ENCODE assay signal across 8 cellular contexts in genomic region chr12:62933220-62933870, GRCh38. TPM values are rescaled to one million over a fixed set of nuclear protein-coding genes. Genes with fewer than 3 reads are reported as not detected.
DNase-seq lines count a peak whose midpoint lies in the region; ATAC-seq and TF ChIP-seq lines count a peak whose summit lies in the region.

No MANE protein-coding gene starts in this region.

- H3K4me3 ChIP-seq in AG04450 (ENCODE audit: low read depth, low read length) (peak overlapping the region; percentile 65), fibroblast of the aortic adventitia (ENCODE audit: low read depth, low read length) (peak overlapping the region; percentile 71)

- CTCF ChIA-PET in AG04450 (lab: Charles Lee), result interaction anchor here (1.3 to 2.2 kb wide), 4 partner anchors 11 to 120 kb away, joined by 3 to 11 read pairs (median 5); no protein-coding TSS in a partner anchor
- CTCF ChIA-PET in HEK293T (lab: Yijun Ruan, JAX), result interaction anchor here (0.6 to 1.4 kb wide), 2 partner anchors 11 to 334 kb away, joined by 3 to 4 read pairs; no protein-coding TSS in a partner anchor

- POLR2A ChIA-PET in AG04450 (lab: Yijun Ruan, JAX), result no interaction called here
- POLR2A ChIA-PET in HEK293T (lab: Yijun Ruan, JAX), result interaction anchor here (0.7 to 1.6 kb wide), 8 partner anchors 11 to 135 kb away, joined by 3 to 6 read pairs (median 4); no protein-coding TSS in a partner anchor
- POLR2A ChIA-PET in naive thymus-derived CD8-positive, alpha-beta T cell (lab: Charles Lee), result no interaction called here

- peaks cover 25 to 66% (median 40%) of the 10 kb centered on the region in 5 donors for H3K27me3 Mint-ChIP-seq in naive thymus-derived CD8-positive, alpha-beta T cell

- DNase-seq in AG04450 (ENCODE audit: low read depth, low spot score) (no peak), HEK293T (ENCODE audit: extremely low spot score) (peak; percentile 50), SW480 (ENCODE audit: low spot score) (peak; percentile 59), fibroblast of the aortic adventitia (ENCODE audit: low read depth) (no peak)
- DNase-seq in naive thymus-derived CD8-positive, alpha-beta T cell, result no peak
- DNase-seq in activated CD8-positive, alpha-beta memory T cell treated with anti-CD3 and anti-CD28 coated beads, Interleukin-2, amount 50 U/mL, for 4 hours, result no peak

- TF ChIP-seq POLR2A in GM18505 (IDR thresholded peaks at IDR 0.05; ENCODE audit: borderline replicate concordance, extremely low read depth, insufficient read depth, insufficient read length), result no peak

- H3K36me3 Mint-ChIP-seq in naive thymus-derived CD8-positive, alpha-beta T cell, result peaks cover 0 to 4% (median 0%) of the 10 kb centered on the region in 3 donors

- H3K27me3 ChIP-seq in AG04450 (ENCODE audit: control insufficient read depth, insufficient read depth, low read length), result peaks cover 26% of the 10 kb centered on the region

- no peak overlapping the region for H3K27ac ChIP-seq in AG04450 (ENCODE audit: low read depth, low read length)

- no peaks in the 10 kb centered on the region; the same call in 1 of the 2 replicates for H3K9me3 ChIP-seq in AG04450 (ENCODE audit: control insufficient read depth, insufficient read depth, low read length)

- peak overlapping the region; percentile 61 to 91 (median 84) for H3K4me3 Mint-ChIP-seq in naive thymus-derived CD8-positive, alpha-beta T cell

- peaks cover 0 to 2% (median 0%) of the 10 kb centered on the region in 9 donors for H3K9me3 Mint-ChIP-seq in naive thymus-derived CD8-positive, alpha-beta T cell

- no peak overlapping the region for H3K27ac Mint-ChIP-seq in naive thymus-derived CD8-positive, alpha-beta T cell

- TF ChIP-seq CTCF in AG04450 (IDR thresholded peaks at IDR 0.05; ENCODE audit: low read depth, low read length) (no peak), fibroblast of the aortic adventitia (IDR thresholded peaks at IDR 0.05; ENCODE audit: insufficient read depth, low read length) (no peak)

- H3K4me1 Mint-ChIP-seq in naive thymus-derived CD8-positive, alpha-beta T cell, result peaks cover 9 to 18% (median 13%) of the 10 kb centered on the region in 4 donors

- no peak for ATAC-seq in naive thymus-derived CD8-positive, alpha-beta T cell
- ATAC-seq in GM18505 (IDR thresholded peaks at IDR 0.05; ENCODE audit: unreplicated experiment), result no peak
- ATAC-seq in HG03108 (IDR thresholded peaks at IDR 0.05; ENCODE audit: unreplicated experiment), result no peak

TF ChIP-seq in HEK293T, 16 proteins besides CTCF, POLR2A, EP300 and RAD21:
- TF ChIP-seq FOXM1 (IDR thresholded peaks at IDR 0.05; ENCODE audit: borderline replicate concordance) (no peak), FOXK2 (IDR thresholded peaks at IDR 0.05) (no peak), SP1 (IDR thresholded peaks at IDR 0.05) (no peak), LEF1 (IDR thresholded peaks at IDR 0.05; ENCODE audit: borderline replicate concordance) (no peak), CTBP1 (IDR thresholded peaks at IDR 0.05; ENCODE audit: borderline replicate concordance) (no peak), SUZ12 (IDR thresholded peaks at IDR 0.05) (no peak), HDGF (IDR thresholded peaks at IDR 0.05; ENCODE audit: borderline replicate concordance) (no peak), ARNT (IDR thresholded peaks at IDR 0.05) (no peak), FOXA1 (IDR thresholded peaks at IDR 0.05) (no peak), L3MBTL2 (conservative IDR thresholded peaks at IDR 0.05) (no peak), ELF4 (IDR thresholded peaks at IDR 0.05) (no peak), BHLHE40 (IDR thresholded peaks at IDR 0.05; ENCODE audit: borderline replicate concordance) (no peak), TARDBP (IDR thresholded peaks at IDR 0.05) (no peak), ZNF384 (IDR thresholded peaks at IDR 0.05) (no peak), NFRKB (IDR thresholded peaks at IDR 0.05) (no peak)
- TF ChIP-seq, protein P1, sequence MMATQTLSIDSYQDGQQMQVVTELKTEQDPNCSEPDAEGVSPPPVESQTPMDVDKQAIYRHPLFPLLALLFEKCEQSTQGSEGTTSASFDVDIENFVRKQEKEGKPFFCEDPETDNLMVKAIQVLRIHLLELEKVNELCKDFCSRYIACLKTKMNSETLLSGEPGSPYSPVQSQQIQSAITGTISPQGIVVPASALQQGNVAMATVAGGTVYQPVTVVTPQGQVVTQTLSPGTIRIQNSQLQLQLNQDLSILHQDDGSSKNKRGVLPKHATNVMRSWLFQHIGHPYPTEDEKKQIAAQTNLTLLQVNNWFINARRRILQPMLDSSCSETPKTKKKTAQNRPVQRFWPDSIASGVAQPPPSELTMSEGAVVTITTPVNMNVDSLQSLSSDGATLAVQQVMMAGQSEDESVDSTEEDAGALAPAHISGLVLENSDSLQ (IDR thresholded peaks at IDR 0.05), result no peak

RNA-seq across cellular contexts. Expression of gene PPM1H, which starts 1.6 kb away (rescaled TPM):
- 0.12 and 0.19 TPM in 2 replicates for polyA plus RNA-seq in AG04450 (2011; rRNA removed)
- polyA minus RNA-seq in AG04450 (2011; rRNA and poly(A)+ RNA removed), result 0.18 and 0.43 TPM in 2 replicates
- total RNA-seq in fibroblast of the aortic adventitia (ENCODE audit: low replicate concordance), result 0.98 and 1.3 TPM in 2 replicates
- total RNA-seq in naive thymus-derived CD8-positive, alpha-beta T cell, result not detected
- polyA plus RNA-seq in naive thymus-derived CD8-positive, alpha-beta T cell, result not detected

Comparison
In these comparisons a context has a peak if more than half of its experiments do, and no peak if none do; other contexts are left out.
1. DNase-seq: peak in HEK293T (single experiment) and SW480 (single experiment); none in AG04450 (single experiment), fibroblast of the aortic adventitia (single experiment), naive thymus-derived CD8-positive, alpha-beta T cell (0 of 10) and activated CD8-positive, alpha-beta memory T cell treated with anti-CD3 and anti-CD28 coated beads, Interleukin-2, amount 50 U/mL, for 4 hours (single experiment).